Comparison of ENCODE assay signal across 8 cellular contexts in genomic region chr17:4709794-4710692, GRCh38. TPM values are rescaled to one million over a fixed set of nuclear protein-coding genes. Genes with fewer than 3 reads are reported as not detected.
DNase-seq lines count a peak whose midpoint lies in the region; ATAC-seq and TF ChIP-seq lines count a peak whose summit lies in the region.

Gene ARRB2, plus strand, starts transcription at chr17:4710632. Its CDS starts 90 bp downstream, at chr17:4710722.

- H2AFZ ChIP-seq in GM23338 = peak within 1 kb of the TSS; percentile 76; the same call in 1 of the 2 replicates

- H3K27me3 Mint-ChIP-seq in GM23338 (ENCODE audit: insufficient read depth, low read depth, poor library complexity) (peaks cover 10% of the 10 kb centered on the region), natural killer cell (ENCODE audit: low read depth in 2 of 2) (no peaks in the 10 kb centered on the region)
- no peaks in the 10 kb centered on the region for H3K27me3 Mint-ChIP-seq in activated T-helper 17 cell treated with anti-CD3 and anti-CD28 coated beads, Interleukin-2, amount 50 U/mL, for 72 hours

- H3K4me1 ChIP-seq in GM23338 (ENCODE audit: insufficient read depth) = peaks cover 26% of the 10 kb centered on the region

- peak within 1 kb of the TSS; percentile 77 for H3K4me3 Mint-ChIP-seq in GM23338
- peak within 1 kb of the TSS; percentile 85 for H3K4me3 Mint-ChIP-seq in activated T-helper 17 cell treated with anti-CD3 and anti-CD28 coated beads, Interleukin-2, amount 50 U/mL, for 72 hours
- peak within 1 kb of the TSS; percentile 95 for H3K4me3 Mint-ChIP-seq in natural killer cell

- no peaks in the 10 kb centered on the region; the same call in 1 of the 2 replicates for H4K20me1 ChIP-seq in GM23338 (replicated peaks; ENCODE audit: insufficient read depth)

- H3K27ac Mint-ChIP-seq in GM23338 (peak within 1 kb of the TSS; percentile 90), natural killer cell (peak within 1 kb of the TSS; percentile 90 to 93)
- peak within 1 kb of the TSS; percentile 85 for H3K27ac Mint-ChIP-seq in activated T-helper 17 cell treated with anti-CD3 and anti-CD28 coated beads, Interleukin-2, amount 50 U/mL, for 72 hours

- H3K36me3 ChIP-seq in GM23338 (ENCODE audit: insufficient read depth) = no peaks in the 10 kb centered on the region

- TF ChIP-seq CTCF in GM23338 (conservative IDR thresholded peaks at IDR 0.05; ENCODE audit: low read depth in 2 of 2) (peak; percentile 49 to 53), LNCAP (IDR thresholded peaks at IDR 0.05) (peak; percentile 57), fibroblast of mammary gland (conservative IDR thresholded peaks at IDR 0.05; ENCODE audit: control insufficient read depth, insufficient read depth, low read depth, low read length) (peak; percentile 58), natural killer cell (IDR thresholded peaks at IDR 0.05) (peak; percentile 71)

- H3K27ac ChIP-seq in GM23338 (ENCODE audit: low read depth) = peak within 1 kb of the TSS; percentile 84

- peaks cover 10% of the 10 kb centered on the region; the same call in 2 of the 3 replicates for H3K9me3 Mint-ChIP-seq in GM23338
- H3K9me3 Mint-ChIP-seq in activated T-helper 17 cell treated with anti-CD3 and anti-CD28 coated beads, Interleukin-2, amount 50 U/mL, for 72 hours = no peaks in the 10 kb centered on the region
- no peaks in the 10 kb centered on the region for H3K9me3 Mint-ChIP-seq in natural killer cell

- peaks cover 27% of the 10 kb centered on the region for H3K79me2 ChIP-seq in GM23338 (replicated peaks; ENCODE audit: insufficient read depth)

- H3F3A ChIP-seq in GM23338 (replicated peaks; ENCODE audit: low read depth) = peaks cover 17% of the 10 kb centered on the region; the same call in 1 of the 2 replicates

- peaks cover 6% of the 10 kb centered on the region; the same call in 1 of the 3 replicates for H3K36me3 Mint-ChIP-seq in GM23338 (ENCODE audit: low read depth)
- peaks cover 34% of the 10 kb centered on the region for H3K36me3 Mint-ChIP-seq in activated T-helper 17 cell treated with anti-CD3 and anti-CD28 coated beads, Interleukin-2, amount 50 U/mL, for 72 hours (ENCODE audit: low read depth)
- H3K36me3 Mint-ChIP-seq in natural killer cell = no peaks in the 10 kb centered on the region

- DNase-seq in EL (peak; percentile 99), GM23338 (ENCODE audit: low spot score) (peak; percentile 98), RPMI8226 (peak; percentile 96), fibroblast of mammary gland (ENCODE audit: low read depth) (peak; percentile 97), natural killer cell (peak; percentile 96)
- peak; percentile 97 for DNase-seq in stimulated activated naive CD4-positive, alpha-beta T cell treated with Interleukin-2 at 50 U/mL for 16 hours (lab: John Stamatoyannopoulos, UW)

- peak within 1 kb of the TSS; percentile 100 for H3K4me2 ChIP-seq in GM23338

- peaks cover 28% of the 10 kb centered on the region for H3K4me1 Mint-ChIP-seq in GM23338
- H3K4me1 Mint-ChIP-seq in activated T-helper 17 cell treated with anti-CD3 and anti-CD28 coated beads, Interleukin-2, amount 50 U/mL, for 72 hours = peaks cover 29% of the 10 kb centered on the region
- peaks cover 43 to 52% of the 10 kb centered on the region in 2 donors for H3K4me1 Mint-ChIP-seq in natural killer cell

- intact Hi-C loops in natural killer cell (cut with micrococcal nuclease) = loop anchor here (1.0 to 5.0 kb wide), 3 partner anchors 21 to 179 kb away; partner anchors contain the start of gene MED11

- H3K27me3 ChIP-seq in GM23338 (ENCODE audit: insufficient read depth) = no peaks in the 10 kb centered on the region

- H3K9me2 ChIP-seq in GM23338 (ENCODE audit: insufficient read depth) = no peaks in the 10 kb centered on the region

- ATAC-seq in GM23338 (peak; percentile 80), natural killer cell (peak; percentile 86 to 96 (median 87))
- peak; percentile 84 for ATAC-seq in activated T-helper 17 cell treated with anti-CD3 and anti-CD28 coated beads, Interleukin-2, amount 50 U/mL, for 72 hours (replicated peaks)

- H3K4me3 ChIP-seq in GM23338 (peak within 1 kb of the TSS; percentile 76), fibroblast of mammary gland (ENCODE audit: control insufficient read depth, low read depth, low read length) (peak within 1 kb of the TSS; percentile 61)

TF ChIP-seq in GM23338, 12 proteins besides CTCF, POLR2A, EP300 and RAD21:
- TF ChIP-seq EZH2phosphoT487 (IDR thresholded peaks at IDR 0.05; ENCODE audit: unreplicated experiment) (no peak), CREB1 (CRISPR knock-in tag; IDR thresholded peaks at IDR 0.05; ENCODE audit: low read depth) (peak; percentile 66; the same call in 1 of the 2 replicates), POLR2AphosphoS5 (IDR thresholded peaks at IDR 0.05; ENCODE audit: low read depth) (peak; percentile 47)
- TF ChIP-seq, protein P1, sequence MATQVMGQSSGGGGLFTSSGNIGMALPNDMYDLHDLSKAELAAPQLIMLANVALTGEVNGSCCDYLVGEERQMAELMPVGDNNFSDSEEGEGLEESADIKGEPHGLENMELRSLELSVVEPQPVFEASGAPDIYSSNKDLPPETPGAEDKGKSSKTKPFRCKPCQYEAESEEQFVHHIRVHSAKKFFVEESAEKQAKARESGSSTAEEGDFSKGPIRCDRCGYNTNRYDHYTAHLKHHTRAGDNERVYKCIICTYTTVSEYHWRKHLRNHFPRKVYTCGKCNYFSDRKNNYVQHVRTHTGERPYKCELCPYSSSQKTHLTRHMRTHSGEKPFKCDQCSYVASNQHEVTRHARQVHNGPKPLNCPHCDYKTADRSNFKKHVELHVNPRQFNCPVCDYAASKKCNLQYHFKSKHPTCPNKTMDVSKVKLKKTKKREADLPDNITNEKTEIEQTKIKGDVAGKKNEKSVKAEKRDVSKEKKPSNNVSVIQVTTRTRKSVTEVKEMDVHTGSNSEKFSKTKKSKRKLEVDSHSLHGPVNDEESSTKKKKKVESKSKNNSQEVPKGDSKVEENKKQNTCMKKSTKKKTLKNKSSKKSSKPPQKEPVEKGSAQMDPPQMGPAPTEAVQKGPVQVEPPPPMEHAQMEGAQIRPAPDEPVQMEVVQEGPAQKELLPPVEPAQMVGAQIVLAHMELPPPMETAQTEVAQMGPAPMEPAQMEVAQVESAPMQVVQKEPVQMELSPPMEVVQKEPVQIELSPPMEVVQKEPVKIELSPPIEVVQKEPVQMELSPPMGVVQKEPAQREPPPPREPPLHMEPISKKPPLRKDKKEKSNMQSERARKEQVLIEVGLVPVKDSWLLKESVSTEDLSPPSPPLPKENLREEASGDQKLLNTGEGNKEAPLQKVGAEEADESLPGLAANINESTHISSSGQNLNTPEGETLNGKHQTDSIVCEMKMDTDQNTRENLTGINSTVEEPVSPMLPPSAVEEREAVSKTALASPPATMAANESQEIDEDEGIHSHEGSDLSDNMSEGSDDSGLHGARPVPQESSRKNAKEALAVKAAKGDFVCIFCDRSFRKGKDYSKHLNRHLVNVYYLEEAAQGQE (IDR thresholded peaks at IDR 0.05; ENCODE audit: unreplicated experiment) = no peak

RNA-seq across cellular contexts. Expression of gene ARRB2, which starts in this region (rescaled TPM):
- total RNA-seq in GM23338 (2014; rRNA removed; shearing (Covaris generic)) = 23.0 and 45.0 TPM in 2 replicates
- polyA plus RNA-seq in GM23338 (2016; fragmentation: Nextera tagmentation; extraction: Ambion mirVana) = 37.3 and 39.5 TPM in 2 replicates
- total RNA-seq in activated T-helper 17 cell treated with anti-CD3 and anti-CD28 coated beads, Interleukin-2, amount 50 U/mL, for 72 hours = 100 to 1,000 TPM; 281 to 307 TPM
- total RNA-seq in natural killer cell = 100 to 1,000 TPM; 314 to 374 (median 335) TPM

Comparison
In these comparisons a context has a peak if more than half of its experiments do, and no peak if none do; other contexts are left out.
1. Peak in every context shown above with its lines: DNase-seq, ATAC-seq, H3K4me3 ChIP-seq and H3K27ac ChIP-seq.